In genomic region chr9:117523531-117524153, GRCh38 we compare ENCODE assay signal across 18 cellular contexts.
"Had no signal": no experiment of that assay in that cellular context is flagged by ENCODE, and none has a peak within 500 bp of the region (broad histone marks: within the 10 kb centered on the region; RNA-seq: fewer than 3 reads in every experiment).

No MANE protein-coding gene starts in this region.

- H3K9me3 Mint-ChIP-seq: activated CD4-positive, alpha-beta T cell treated with anti-CD3 and anti-CD28 coated beads, Interleukin-2, amount 10 ng/mL, durations not matched to agents 7 days and 5 days had no signal

- H3K4me3 ChIP-seq: left ventricle myocardium inferior, right atrium auricular region, suprapubic skin, transverse colon, uterus had no signal

- H3K27me3 Mint-ChIP-seq: activated CD4-positive, alpha-beta T cell treated with anti-CD3 and anti-CD28 coated beads, Interleukin-2, amount 10 ng/mL, durations not matched to agents 7 days and 5 days; brain had no signal

- H3K4me3 Mint-ChIP-seq: activated CD4-positive, alpha-beta T cell treated with anti-CD3 and anti-CD28 coated beads, Interleukin-2, amount 10 ng/mL, durations not matched to agents 7 days and 5 days; activated naive CD4-positive, alpha-beta T cell treated with anti-CD3 and anti-CD28 coated beads for 36 hours; activated T-cell treated with anti-CD3 and anti-CD28 coated beads, Interleukin-2, amount 50 U/mL, for 4 hours; brain; memory B cell; naive B cell; neural crest cell; stimulated activated naive CD8-positive, alpha-beta T cell treated with anti-CD3 and anti-CD28 coated beads, Interleukin-15, Interleukin-2, amounts not matched to agents 100 ng/mL and 50 ng/mL, for 24 hours had no signal

- H3K4me1 ChIP-seq: left ventricle myocardium inferior, right atrium auricular region, suprapubic skin, transverse colon, uterus had no signal

- H3K36me3 ChIP-seq: left ventricle myocardium inferior, right atrium auricular region, suprapubic skin, transverse colon, uterus had no signal

- ATAC-seq: activated T-cell treated with anti-CD3 and anti-CD28 coated beads, Interleukin-2, amount 50 U/mL, for 4 hours had no signal

- H3K36me3 Mint-ChIP-seq: brain, memory B cell, naive B cell had no signal

- H3K27ac Mint-ChIP-seq: activated CD4-positive, alpha-beta T cell treated with anti-CD3 and anti-CD28 coated beads, Interleukin-2, amount 10 ng/mL, durations not matched to agents 7 days and 5 days; activated naive CD4-positive, alpha-beta T cell treated with anti-CD3 and anti-CD28 coated beads for 36 hours; brain; memory B cell; naive B cell; stimulated activated naive CD8-positive, alpha-beta T cell treated with anti-CD3 and anti-CD28 coated beads, Interleukin-15, Interleukin-2, amounts not matched to agents 100 ng/mL and 50 ng/mL, for 24 hours had no signal

- DNase-seq: activated CD4-positive, alpha-beta T cell treated with anti-CD3 and anti-CD28 coated beads, Interleukin-2, amount 10 ng/mL, durations not matched to agents 7 days and 5 days; activated CD8-positive, alpha-beta memory T cell treated with anti-CD3 and anti-CD28 coated beads, Interleukin-2, amount 50 U/mL, for 4 hours; activated naive CD4-positive, alpha-beta T cell treated with anti-CD3 and anti-CD28 coated beads for 36 hours; activated T-cell treated with anti-CD3 and anti-CD28 coated beads, Interleukin-2, amount 50 U/mL, for 4 hours; central memory CD4-positive, alpha-beta T cell; erythroblast; kidney; left ventricle myocardium inferior; naive B cell; T-helper 9 cell; transverse colon; uterus had no signal

- H3K27ac ChIP-seq: left ventricle myocardium inferior, right atrium auricular region, suprapubic skin, transverse colon, uterus had no signal

- H3K9me3 ChIP-seq: suprapubic skin, uterus had no signal

- H3K27me3 ChIP-seq: right atrium auricular region, suprapubic skin, transverse colon, uterus had no signal

- H3K4me1 Mint-ChIP-seq: activated CD4-positive, alpha-beta T cell treated with anti-CD3 and anti-CD28 coated beads, Interleukin-2, amount 10 ng/mL, durations not matched to agents 7 days and 5 days; brain; memory B cell; naive B cell; neural crest cell had no signal
